Comparison of ENCODE assay signal across 2 cellular contexts in genomic region chr16:75224281-75224680, GRCh38.
TF ChIP-seq lines count a peak whose summit lies in the region.

No MANE protein-coding gene starts in this region.

TF ChIP-seq in GM23338, 12 proteins besides CTCF, POLR2A, EP300 and RAD21:
- TF ChIP-seq ZNF114 (CRISPR knock-in tag; IDR thresholded peaks at IDR 0.05) (no peak), POLR2AphosphoS5 (IDR thresholded peaks at IDR 0.05; ENCODE audit: low read depth) (no peak), STAT1 (IDR thresholded peaks at IDR 0.05; ENCODE audit: unreplicated experiment) (no peak), ZNF331 (CRISPR knock-in tag; IDR thresholded peaks at IDR 0.05; ENCODE audit: low read depth) (no peak), ZNF462 (CRISPR knock-in tag; IDR thresholded peaks at IDR 0.05) (no peak), EZH2 (IDR thresholded peaks at IDR 0.05; ENCODE audit: low read depth, unreplicated experiment) (no peak), ETS1 (IDR thresholded peaks at IDR 0.05) (no peak), NANOG (IDR thresholded peaks at IDR 0.05; ENCODE audit: borderline replicate concordance) (no peak), EZH2phosphoT487 (IDR thresholded peaks at IDR 0.05; ENCODE audit: unreplicated experiment) (no peak), CREB1 (CRISPR knock-in tag; IDR thresholded peaks at IDR 0.05; ENCODE audit: low read depth) (no peak), REST (IDR thresholded peaks at IDR 0.05; ENCODE audit: unreplicated experiment) (no peak), JUNB (IDR thresholded peaks at IDR 0.05; ENCODE audit: unreplicated experiment) (no peak)

TF ChIP-seq in H1, 55 proteins besides CTCF, POLR2A, EP300 and RAD21:
- no peak for TF ChIP-seq SIN3A (conservative IDR thresholded peaks at IDR 0.05 in 1 of 2, IDR thresholded peaks at IDR 0.05 in 1 of 2; ENCODE audit: low read depth in 1 of 2, low read length in 2 of 2)
- no peak for TF ChIP-seq GABPA (IDR thresholded peaks at IDR 0.05; ENCODE audit: borderline replicate concordance, insufficient read depth, low read length)
TF ChIP-seq in H1: peak in this region for 0.
